ENCODE assay signal across 30 cellular contexts in genomic region chr19:17451820-17452219, GRCh38. TPM values are rescaled to one million over a fixed set of nuclear protein-coding genes. Genes with fewer than 3 reads are reported as not detected.
"Had no signal": no experiment of that assay in that cellular context is flagged by ENCODE, and none has a peak within 500 bp of the region (broad histone marks: within the 10 kb centered on the region; RNA-seq: fewer than 3 reads in every experiment).

No MANE protein-coding gene starts in this region.

- H3K27ac ChIP-seq: neutrophil, pancreas, prostate gland, sigmoid colon, thoracic aorta had no signal

- H3K4me1 ChIP-seq: pancreas, prostate gland had no signal

- ATAC-seq: activated CD4-positive, alpha-beta T cell treated with anti-CD3 and anti-CD28 coated beads for 36 hours; activated CD8-positive, alpha-beta memory T cell treated with anti-CD3 and anti-CD28 coated beads, Interleukin-2, amount 10 ng/mL, durations not matched to agents 7 days and 5 days; activated CD8-positive, alpha-beta T cell treated with anti-CD3 and anti-CD28 coated beads, Interleukin-2, amount 10 ng/mL, durations not matched to agents 7 days and 5 days; activated naive CD8-positive, alpha-beta T cell treated with anti-CD3 and anti-CD28 coated beads, Interleukin-2, amount 50 U/mL, for 24 hours; left cardiac atrium; left ventricle myocardium superior; pancreas; stimulated activated effector memory CD8-positive, alpha-beta T cell treated with anti-CD3 and anti-CD28 coated beads, Interleukin-12 subunit alpha, Interleukin-12 subunit beta, amount 100 ng/mL, for 72 hours had no signal

- DNase-seq: activated CD4-positive, alpha-beta T cell treated with anti-CD3 and anti-CD28 coated beads for 36 hours; activated CD4-positive, CD25-positive, alpha-beta regulatory T cell; activated CD8-positive, alpha-beta memory T cell treated with anti-CD3 and anti-CD28 coated beads, Interleukin-2, amount 10 ng/mL, durations not matched to agents 7 days and 5 days; activated CD8-positive, alpha-beta T cell treated with anti-CD3 and anti-CD28 coated beads, Interleukin-2, amount 10 ng/mL, durations not matched to agents 7 days and 5 days; activated naive CD8-positive, alpha-beta T cell treated with anti-CD3 and anti-CD28 coated beads, Interleukin-2, amount 50 U/mL, for 24 hours; activated T-cell treated with anti-CD3 and anti-CD28 coated beads, Interleukin-2, amount 50 U/mL, for 48 hours; amygdala; caudate nucleus; cortex of kidney; foreskin fibroblast; head of caudate nucleus; hippocampal formation; left cardiac atrium; left ventricle myocardium superior; naive B cell; nephron progenitor cell; pancreas; retina; sigmoid colon; small intestine; stimulated activated CD4-positive, alpha-beta T cell treated with anti-CD3 and anti-CD28 coated beads, Interleukin-4, amount 100 ng/mL, for 24 hours; trophoblast cell had no signal

- H3K9me3 ChIP-seq: neutrophil, pancreas, prostate gland, sigmoid colon, thoracic aorta had no signal

- H3K36me3 ChIP-seq: neutrophil, pancreas, prostate gland, sigmoid colon, thoracic aorta had no signal

- H3K4me3 ChIP-seq: pancreas, prostate gland, sigmoid colon, thoracic aorta had no signal

RNA-seq across cellular contexts. Expression of gene TMEM221, which starts 3.4 kb away (rescaled TPM):
- total RNA-seq: activated CD4-positive, alpha-beta T cell treated with anti-CD3 and anti-CD28 coated beads for 36 hours; activated CD8-positive, alpha-beta memory T cell treated with anti-CD3 and anti-CD28 coated beads, Interleukin-2, amount 10 ng/mL, durations not matched to agents 7 days and 5 days; activated CD8-positive, alpha-beta T cell treated with anti-CD3 and anti-CD28 coated beads, Interleukin-2, amount 10 ng/mL, durations not matched to agents 7 days and 5 days; activated T-helper 2 cell treated with anti-CD3 and anti-CD28 coated beads, Interferon-gamma antibody, Interleukin-2, Interleukin-4, amounts not matched to agents 10 μg/mL and 5 μg/mL and 100 μg/mL, durations not matched to agents 14 hours and 24 hours and 36 hours; endothelial cell of umbilical vein; left ventricle myocardium superior; lung microvascular endothelial cell; thoracic aorta had no signal

RNA-seq across cellular contexts. Expression of gene NXNL1, which starts 8.9 kb away (rescaled TPM):
- total RNA-seq: activated CD4-positive, alpha-beta T cell treated with anti-CD3 and anti-CD28 coated beads for 36 hours; activated CD8-positive, alpha-beta memory T cell treated with anti-CD3 and anti-CD28 coated beads, Interleukin-2, amount 10 ng/mL, durations not matched to agents 7 days and 5 days; activated CD8-positive, alpha-beta T cell treated with anti-CD3 and anti-CD28 coated beads, Interleukin-2, amount 10 ng/mL, durations not matched to agents 7 days and 5 days; activated T-helper 2 cell treated with anti-CD3 and anti-CD28 coated beads, Interferon-gamma antibody, Interleukin-2, Interleukin-4, amounts not matched to agents 10 μg/mL and 5 μg/mL and 100 μg/mL, durations not matched to agents 14 hours and 24 hours and 36 hours; chondrocyte; endothelial cell of umbilical vein; left ventricle myocardium superior; lung microvascular endothelial cell; pancreas; prostate gland; sigmoid colon; thoracic aorta had no signal

RNA-seq across cellular contexts. Expression of gene BST2, which starts 46.4 kb away (rescaled TPM):
- total RNA-seq: chondrocyte had no signal
